26 cellular contexts compared by ENCODE assay signal in genomic region chr18:13401404-13401803, GRCh38.
A peak's percentile ranks its signal among the peaks of the same experiment; 100 is the strongest.
DNase-seq lines count a peak whose midpoint lies in the region; ATAC-seq, FAIRE-seq and TF ChIP-seq lines count a peak whose summit lies in the region.
"Had no signal": no experiment of that assay in that cellular context is flagged by ENCODE, and none has a peak within 500 bp of the region (broad histone marks: within the 10 kb centered on the region; RNA-seq: fewer than 3 reads in every experiment).

No MANE protein-coding gene starts in this region.

- peaks cover 20% of the 10 kb centered on the region for H3K4me1 Mint-ChIP-seq in activated CD8-positive, alpha-beta T cell treated with anti-CD3 and anti-CD28 coated beads, Interleukin-2, amount 10 ng/mL, durations not matched to agents 7 days and 5 days (ENCODE audit: low read depth)
- H3K4me1 Mint-ChIP-seq in naive thymus-derived CD8-positive, alpha-beta T cell = peaks cover 11 to 31% (median 23%) of the 10 kb centered on the region in 4 donors
- H3K4me1 Mint-ChIP-seq: IgD-negative memory B cell had no signal

- no peak for FAIRE-seq in D721Med (lab: Jason Lieb, UNC)
- FAIRE-seq: GM12878, H1 had no signal

- no peak overlapping the region for H3K4me3 Mint-ChIP-seq in activated CD8-positive, alpha-beta T cell treated with anti-CD3 and anti-CD28 coated beads, Interleukin-2, amount 10 ng/mL, durations not matched to agents 7 days and 5 days
- H3K4me3 Mint-ChIP-seq in naive thymus-derived CD8-positive, alpha-beta T cell = peak overlapping the region in 3 of 10 donors; percentile 27 to 50 (median 30)
- H3K4me3 Mint-ChIP-seq: CD4-positive, alpha-beta T cell; IgD-negative memory B cell had no signal

- H3K36me3 Mint-ChIP-seq in activated CD8-positive, alpha-beta T cell treated with anti-CD3 and anti-CD28 coated beads, Interleukin-2, amount 10 ng/mL, durations not matched to agents 7 days and 5 days (ENCODE audit: low read depth) = no peaks in the 10 kb centered on the region
- H3K36me3 Mint-ChIP-seq in naive thymus-derived CD8-positive, alpha-beta T cell = peaks cover 0 to 4% (median 0%) of the 10 kb centered on the region in 3 donors
- H3K36me3 Mint-ChIP-seq: IgD-negative memory B cell had no signal

- H3K9me3 Mint-ChIP-seq in activated CD8-positive, alpha-beta T cell treated with anti-CD3 and anti-CD28 coated beads, Interleukin-2, amount 10 ng/mL, durations not matched to agents 7 days and 5 days (ENCODE audit: insufficient read depth) = no peaks in the 10 kb centered on the region
- no peaks in the 10 kb centered on the region for H3K9me3 Mint-ChIP-seq in naive thymus-derived CD8-positive, alpha-beta T cell
- H3K9me3 Mint-ChIP-seq: CD4-positive, alpha-beta T cell had no signal

- H3K27me3 Mint-ChIP-seq in activated CD8-positive, alpha-beta T cell treated with anti-CD3 and anti-CD28 coated beads, Interleukin-2, amount 10 ng/mL, durations not matched to agents 7 days and 5 days (ENCODE audit: low read depth) = no peaks in the 10 kb centered on the region
- H3K27me3 Mint-ChIP-seq in naive thymus-derived CD8-positive, alpha-beta T cell = no peaks in the 10 kb centered on the region
- H3K27me3 Mint-ChIP-seq: CD4-positive, alpha-beta T cell had no signal

- CTCF ChIA-PET in activated CD8-positive, alpha-beta T cell treated with anti-CD3 and anti-CD28 coated beads, Interleukin-2, amount 10 ng/mL, durations not matched to agents 7 days and 5 days (lab: Charles Lee) = no interaction called here

- DNase-seq in activated CD8-positive, alpha-beta memory T cell treated with anti-CD3 and anti-CD28 coated beads for 24 hours = peak; percentile 58
- no peak for DNase-seq in activated CD8-positive, alpha-beta memory T cell treated with anti-CD3 and anti-CD28 coated beads, Interleukin-2, amount 50 U/mL, for 4 hours
- peak; percentile 38 for DNase-seq in activated CD8-positive, alpha-beta T cell treated with anti-CD3 and anti-CD28 coated beads, Interleukin-2, amount 10 ng/mL, durations not matched to agents 7 days and 5 days
- no peak for DNase-seq in naive thymus-derived CD8-positive, alpha-beta T cell
- DNase-seq in D721Med (ENCODE audit: insufficient read length, low spot score) = no peak
- DNase-seq in NCI-H146 (lab: John Stamatoyannopoulos, UW) = no peak
- DNase-seq: BE2C; CD4-positive, alpha-beta T cell; COR-L47; DMS79; EL; GDM1; NCI-H1092; NCI-H1417 treated with DMSO at 0.1 percent for 48 hours; NCI-H1930; NCI-H446 treated with DMSO at 0.1 percent for 48 hours; NCI-H526; NCI-H82; NK-92 treated with Interleukin-12 subunit alpha and Interleukin-12 subunit beta, amount 100 ng/mL, for 24 hours; PC-3; SK-N-SH had no signal

- no peak overlapping the region for H3K27ac Mint-ChIP-seq in activated CD8-positive, alpha-beta T cell treated with anti-CD3 and anti-CD28 coated beads, Interleukin-2, amount 10 ng/mL, durations not matched to agents 7 days and 5 days
- peak overlapping the region in 6 of 10 donors; percentile 18 to 95 (median 72) for H3K27ac Mint-ChIP-seq in naive thymus-derived CD8-positive, alpha-beta T cell
- H3K27ac Mint-ChIP-seq: CD4-positive, alpha-beta T cell; IgD-negative memory B cell had no signal

- peak; percentile 31 for ATAC-seq in activated CD8-positive, alpha-beta T cell treated with anti-CD3 and anti-CD28 coated beads, Interleukin-2, amount 10 ng/mL, durations not matched to agents 7 days and 5 days
- peak; percentile 27 to 47 for ATAC-seq in naive thymus-derived CD8-positive, alpha-beta T cell
- no peak for ATAC-seq in GM21529 (IDR thresholded peaks at IDR 0.05; ENCODE audit: unreplicated experiment)
- ATAC-seq: GM12878, HCT116, PC-3 had no signal

- POLR2A ChIA-PET in activated CD8-positive, alpha-beta T cell treated with anti-CD3 and anti-CD28 coated beads, Interleukin-2, amount 10 ng/mL, durations not matched to agents 7 days and 5 days (lab: Charles Lee) = no interaction called here
- POLR2A ChIA-PET in naive thymus-derived CD8-positive, alpha-beta T cell (lab: Charles Lee) = no interaction called here

- TF ChIP-seq CTCF in D721Med (IDR thresholded peaks at IDR 0.05; ENCODE audit: insufficient read depth, missing control alignments) = no peak

Comparison
In these comparisons a context has a peak if more than half of its experiments do, and no peak if none do; other contexts are left out.
1. DNase-seq: peak in activated CD8-positive, alpha-beta memory T cell treated with anti-CD3 and anti-CD28 coated beads for 24 hours (single experiment) and activated CD8-positive, alpha-beta T cell treated with anti-CD3 and anti-CD28 coated beads, Interleukin-2, amount 10 ng/mL, durations not matched to agents 7 days and 5 days (single experiment); none in activated CD8-positive, alpha-beta memory T cell treated with anti-CD3 and anti-CD28 coated beads, Interleukin-2, amount 50 U/mL, for 4 hours (single experiment), naive thymus-derived CD8-positive, alpha-beta T cell (0 of 10), D721Med (single experiment) and NCI-H146 (single experiment).